Comparison of ENCODE assay signal across 8 cellular contexts in genomic region chr10:22321156-22321711, GRCh38.
DNase-seq lines count a peak whose midpoint lies in the region; ATAC-seq lines count a peak whose summit lies in the region.

No MANE protein-coding gene starts in this region.

- peaks cover 55% of the 10 kb centered on the region for H3K4me1 Mint-ChIP-seq in T-helper 1 cell treated with Interleukin-12 subunit alpha and Interleukin-12 subunit beta and Interleukin-4 antibody, amounts not matched to agents 30 μg/mL and 1 μg/mL, for 36 hours (ENCODE audit: low read depth)

- peaks cover 27% of the 10 kb centered on the region for H3K36me3 Mint-ChIP-seq in T-helper 1 cell treated with Interleukin-12 subunit alpha and Interleukin-12 subunit beta and Interleukin-4 antibody, amounts not matched to agents 30 μg/mL and 1 μg/mL, for 36 hours (ENCODE audit: low read depth)

- ATAC-seq in HG03432 (IDR thresholded peaks at IDR 0.05; ENCODE audit: unreplicated experiment) (peak; percentile 16), HG03469 (IDR thresholded peaks at IDR 0.05; ENCODE audit: unreplicated experiment) (no peak)

- peak overlapping the region; percentile 77 for H3K4me3 Mint-ChIP-seq in T-helper 1 cell treated with Interleukin-12 subunit alpha and Interleukin-12 subunit beta and Interleukin-4 antibody, amounts not matched to agents 30 μg/mL and 1 μg/mL, for 36 hours

- peak; percentile 52 for DNase-seq in NCI-H1092 treated with DMSO at 0.1 percent for 48 hours (lab: John Stamatoyannopoulos, UW)
- no peak for DNase-seq in NCI-H1092 (lab: John Stamatoyannopoulos, UW)
- DNase-seq in astrocyte of the hippocampus (ENCODE audit: low read depth, low spot score) = peak; percentile 89
- DNase-seq in hepatic stellate cell (ENCODE audit: low spot score) = peak; percentile 71
- peak; percentile 84 for DNase-seq in putamen (ENCODE audit: low spot score)

- H3K27me3 Mint-ChIP-seq in T-helper 1 cell treated with Interleukin-12 subunit alpha and Interleukin-12 subunit beta and Interleukin-4 antibody, amounts not matched to agents 30 μg/mL and 1 μg/mL, for 36 hours (ENCODE audit: low read depth) = peaks cover 38% of the 10 kb centered on the region

- no peaks in the 10 kb centered on the region for H3K9me3 Mint-ChIP-seq in T-helper 1 cell treated with Interleukin-12 subunit alpha and Interleukin-12 subunit beta and Interleukin-4 antibody, amounts not matched to agents 30 μg/mL and 1 μg/mL, for 36 hours

- peak overlapping the region; percentile 67 for H3K27ac Mint-ChIP-seq in T-helper 1 cell treated with Interleukin-12 subunit alpha and Interleukin-12 subunit beta and Interleukin-4 antibody, amounts not matched to agents 30 μg/mL and 1 μg/mL, for 36 hours
